23 cellular contexts compared by ENCODE assay signal in the genomic region with DNA sequence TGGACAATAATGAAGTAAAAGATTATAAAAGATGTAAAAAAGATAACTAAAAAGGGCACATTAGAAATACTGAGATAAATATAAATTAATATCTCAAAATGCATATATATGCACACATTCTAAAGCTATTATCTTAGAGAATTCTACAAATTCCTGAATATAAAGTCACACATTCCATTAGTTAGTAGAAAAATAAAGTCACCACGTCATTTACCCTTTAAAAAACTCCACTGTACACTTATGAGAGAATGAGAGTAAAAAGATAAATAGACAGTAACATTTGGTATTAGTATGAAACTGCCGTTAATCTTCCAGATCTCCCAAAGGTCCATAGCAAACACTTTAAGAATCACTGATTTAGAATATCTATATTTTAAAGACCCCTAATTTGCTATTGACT.
A peak's percentile ranks its signal among the peaks of the same experiment; 100 is the strongest.
DNase-seq lines count a peak whose midpoint lies in the region; ATAC-seq and TF ChIP-seq lines count a peak whose summit lies in the region.
"Had no signal": no experiment of that assay in that cellular context is flagged by ENCODE, and none has a peak within 500 bp of the region (broad histone marks: within the 10 kb centered on the region; RNA-seq: fewer than 3 reads in every experiment).

No MANE protein-coding gene starts in this region.

- peaks cover 0 to 6% of the 10 kb centered on the region in 2 experiments; a peak in 2 of 4 replicates for H3K4me1 ChIP-seq in SK-N-SH (ENCODE audit: control insufficient read depth in 1 of 2, insufficient read depth in 2 of 2, low read depth in 1 of 2, low read length in 1 of 2)
- peaks cover 23% of the 10 kb centered on the region for H3K4me1 ChIP-seq in skeletal muscle satellite cell (ENCODE audit: control insufficient read depth, insufficient read depth, low read length)

- TF ChIP-seq RAD21 in SK-N-SH (IDR thresholded peaks at IDR 0.05; ENCODE audit: low read length) = no peak

- WGBS in SK-N-SH (ENCODE audit: low lambda C conversion rate) = 26% methylated on average over 2 of the region's 2 CpGs

- no peaks in the 10 kb centered on the region for H3K27me3 ChIP-seq in SK-N-SH (ENCODE audit: insufficient read depth)
- H3K27me3 ChIP-seq in skeletal muscle satellite cell (ENCODE audit: control insufficient read depth, insufficient read depth, low read length) = no peaks in the 10 kb centered on the region
- H3K27me3 ChIP-seq: thyroid gland had no signal

- peaks cover 11% of the 10 kb centered on the region for H3F3A ChIP-seq in SK-N-SH (replicated peaks; ENCODE audit: insufficient read depth)

- H3K27ac ChIP-seq in SK-N-SH (ENCODE audit: low read depth in 2 of 2, low read length in 1 of 2) = peak overlapping the region in 1 of 2 experiments; percentile 60; a peak in 2 of 4 replicates
- H3K27ac ChIP-seq: thyroid gland had no signal

- POLR2A ChIA-PET in SK-N-SH (lab: Yijun Ruan, JAX) = no interaction called here

- H3K9ac ChIP-seq in SK-N-SH = no peak overlapping the region; the same call in 1 of the 2 replicates
- H3K9ac ChIP-seq in skeletal muscle satellite cell (ENCODE audit: low read depth, low read length) = peak overlapping the region; percentile 70

- H2AFZ ChIP-seq in SK-N-SH (ENCODE audit: low read depth) = peak overlapping the region; percentile 48

- no peaks in the 10 kb centered on the region for H4K20me1 ChIP-seq in SK-N-SH (ENCODE audit: insufficient read depth)

- no peak for TF ChIP-seq EP300 in SK-N-SH (IDR thresholded peaks at IDR 0.05; ENCODE audit: borderline replicate concordance in 1 of 2, low read depth in 1 of 2, low read length in 1 of 2)

- DNase-seq in GM03348 (ENCODE audit: low spot score) = peak; percentile 7
- DNase-seq in SK-N-SH = no peak
- peak; percentile 4 for DNase-seq in fibroblast of gingiva (ENCODE audit: low read depth)
- no peak for DNase-seq in activated T-cell treated with anti-CD3 and anti-CD28 coated beads, Interleukin-2, amount 50 U/mL, for 24 hours
- no peak for DNase-seq in GDM1 (lab: John Stamatoyannopoulos, UW)
- DNase-seq: activated CD8-positive, alpha-beta T cell treated with anti-CD3 and anti-CD28 coated beads for 36 hours; activated naive CD4-positive, alpha-beta T cell treated with Interleukin-2 at 50 U/mL for 16 hours; anterior cingulate cortex; C1 segment of cervical spinal cord; cerebellar nuclear complex; effector CD8-positive, alpha-beta T cell; KG1; mammary epithelial cell; NCI-H146; NCI-H2171; NCI-H524; RPMI8226; stimulated activated CD4-positive, alpha-beta T cell treated with anti-CD3 and anti-CD28 coated beads, Interleukin-4, amount 100 ng/mL, for 4 hours; stimulated activated naive CD8-positive, alpha-beta T cell treated with anti-CD3 and anti-CD28 coated beads, Interleukin-15, Interleukin-2, amounts not matched to agents 100 U/mL and 50 U/mL, for 24 hours; thyroid gland had no signal

- no peak for ATAC-seq in GM18520 (IDR thresholded peaks at IDR 0.05; ENCODE audit: unreplicated experiment)
- ATAC-seq: activated CD8-positive, alpha-beta T cell treated with anti-CD3 and anti-CD28 coated beads for 36 hours; esophagus mucosa; stimulated activated naive CD8-positive, alpha-beta T cell treated with anti-CD3 and anti-CD28 coated beads, Interleukin-15, Interleukin-2, amounts not matched to agents 100 U/mL and 50 U/mL, for 24 hours had no signal

- CTCF ChIA-PET in SK-N-SH (lab: Yijun Ruan, JAX) = no interaction called here

- no peaks in the 10 kb centered on the region for H3K9me3 Mint-ChIP-seq in activated T-cell treated with anti-CD3 and anti-CD28 coated beads, Interleukin-2, amount 50 U/mL, for 24 hours
- H3K9me3 Mint-ChIP-seq: activated CD8-positive, alpha-beta T cell treated with anti-CD3 and anti-CD28 coated beads for 36 hours had no signal

- H3K4me3 ChIP-seq in SK-N-SH (ENCODE audit: low read depth in 2 of 2, low read length in 1 of 2) (no peak overlapping the region), skeletal muscle satellite cell (ENCODE audit: low read length) (peak overlapping the region; percentile 27)
- H3K4me3 ChIP-seq: thyroid gland had no signal

- H3K9me2 ChIP-seq in SK-N-SH = no peaks in the 10 kb centered on the region

- H3K9me3 ChIP-seq in SK-N-SH (no peaks in the 10 kb centered on the region), skeletal muscle satellite cell (replicated peaks; ENCODE audit: low read length) (no peaks in the 10 kb centered on the region)
- H3K9me3 ChIP-seq: thyroid gland had no signal

- no peak overlapping the region for H3K4me3 Mint-ChIP-seq in activated T-cell treated with anti-CD3 and anti-CD28 coated beads, Interleukin-2, amount 50 U/mL, for 24 hours
- H3K4me3 Mint-ChIP-seq: activated CD8-positive, alpha-beta T cell treated with anti-CD3 and anti-CD28 coated beads for 36 hours had no signal

- H3K36me3 ChIP-seq in SK-N-SH (replicated peaks in 1 of 2; ENCODE audit: control insufficient read depth in 1 of 2, insufficient read depth in 2 of 2, low read length in 1 of 2) (no peaks in the 10 kb centered on the region), skeletal muscle satellite cell (ENCODE audit: insufficient read depth, low read length) (no peaks in the 10 kb centered on the region)
- H3K36me3 ChIP-seq: thyroid gland had no signal

- H3K4me1 Mint-ChIP-seq in activated T-cell treated with anti-CD3 and anti-CD28 coated beads, Interleukin-2, amount 50 U/mL, for 24 hours (ENCODE audit: low read depth) = no peaks in the 10 kb centered on the region

- H3K27me3 Mint-ChIP-seq in activated T-cell treated with anti-CD3 and anti-CD28 coated beads, Interleukin-2, amount 50 U/mL, for 24 hours = no peaks in the 10 kb centered on the region
- H3K27me3 Mint-ChIP-seq: activated CD8-positive, alpha-beta T cell treated with anti-CD3 and anti-CD28 coated beads for 36 hours had no signal

- H3K79me2 ChIP-seq in SK-N-SH (ENCODE audit: insufficient read depth) = no peaks in the 10 kb centered on the region

- H3K36me3 Mint-ChIP-seq in activated T-cell treated with anti-CD3 and anti-CD28 coated beads, Interleukin-2, amount 50 U/mL, for 24 hours (ENCODE audit: low read depth) = no peaks in the 10 kb centered on the region

- no peak for TF ChIP-seq CTCF in SK-N-SH (IDR thresholded peaks at IDR 0.05)

- H3K27ac Mint-ChIP-seq in activated T-cell treated with anti-CD3 and anti-CD28 coated beads, Interleukin-2, amount 50 U/mL, for 24 hours = no peak overlapping the region
- H3K27ac Mint-ChIP-seq: activated CD8-positive, alpha-beta T cell treated with anti-CD3 and anti-CD28 coated beads for 36 hours had no signal

- 0 out of 2 replicates have a peak overlapping the region, but pooled peaks have one; percentile 8 for H3K4me2 ChIP-seq in SK-N-SH
- peak overlapping the region; percentile 40 for H3K4me2 ChIP-seq in skeletal muscle satellite cell (ENCODE audit: low read length)

TF ChIP-seq in SK-N-SH, 30 proteins besides CTCF, POLR2A, EP300 and RAD21 (continues in another document):
- TF ChIP-seq, protein P1, sequence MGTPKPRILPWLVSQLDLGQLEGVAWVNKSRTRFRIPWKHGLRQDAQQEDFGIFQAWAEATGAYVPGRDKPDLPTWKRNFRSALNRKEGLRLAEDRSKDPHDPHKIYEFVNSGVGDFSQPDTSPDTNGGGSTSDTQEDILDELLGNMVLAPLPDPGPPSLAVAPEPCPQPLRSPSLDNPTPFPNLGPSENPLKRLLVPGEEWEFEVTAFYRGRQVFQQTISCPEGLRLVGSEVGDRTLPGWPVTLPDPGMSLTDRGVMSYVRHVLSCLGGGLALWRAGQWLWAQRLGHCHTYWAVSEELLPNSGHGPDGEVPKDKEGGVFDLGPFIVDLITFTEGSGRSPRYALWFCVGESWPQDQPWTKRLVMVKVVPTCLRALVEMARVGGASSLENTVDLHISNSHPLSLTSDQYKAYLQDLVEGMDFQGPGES (IDR thresholded peaks at IDR 0.05; ENCODE audit: low read depth, low read length) = no peak
- TF ChIP-seq TCF12 (IDR thresholded peaks at IDR 0.05) = peak; percentile 3; the same call in 1 of the 2 replicates
- no peak for TF ChIP-seq TAF1 (IDR thresholded peaks at IDR 0.05; ENCODE audit: borderline replicate concordance, low read depth, low read length)
- no peak for TF ChIP-seq GABPA (IDR thresholded peaks at IDR 0.05; ENCODE audit: low read depth)
- TF ChIP-seq MXI1 (IDR thresholded peaks at IDR 0.05; ENCODE audit: low read depth, low read length) = no peak
- no peak for TF ChIP-seq MEF2A (IDR thresholded peaks at IDR 0.05; ENCODE audit: borderline replicate concordance, low read depth)
- TF ChIP-seq EZH2phosphoT487 (IDR thresholded peaks at IDR 0.05; ENCODE audit: borderline replicate concordance, low read depth) = no peak
- no peak for TF ChIP-seq ELF1 (IDR thresholded peaks at IDR 0.05)
- TF ChIP-seq RFX5 (IDR thresholded peaks at IDR 0.05; ENCODE audit: low read length) = no peak
- no peak for TF ChIP-seq RCOR1 (IDR thresholded peaks at IDR 0.05; ENCODE audit: low read length)
- TF ChIP-seq NRF1 (IDR thresholded peaks at IDR 0.05; ENCODE audit: low read depth, low read length) = no peak
- no peak for TF ChIP-seq USF1 (IDR thresholded peaks at IDR 0.05; ENCODE audit: borderline replicate concordance, low read depth)

Comparison
In these comparisons a context has a peak if more than half of its experiments do, and no peak if none do; other contexts are left out.
1. DNase-seq: peak in GM03348 (single experiment) and fibroblast of gingiva (single experiment); none in SK-N-SH (single experiment), activated T-cell treated with anti-CD3 and anti-CD28 coated beads, Interleukin-2, amount 50 U/mL, for 24 hours (single experiment) and GDM1 (single experiment).